22 cellular contexts compared by ENCODE assay signal in the genomic region with DNA sequence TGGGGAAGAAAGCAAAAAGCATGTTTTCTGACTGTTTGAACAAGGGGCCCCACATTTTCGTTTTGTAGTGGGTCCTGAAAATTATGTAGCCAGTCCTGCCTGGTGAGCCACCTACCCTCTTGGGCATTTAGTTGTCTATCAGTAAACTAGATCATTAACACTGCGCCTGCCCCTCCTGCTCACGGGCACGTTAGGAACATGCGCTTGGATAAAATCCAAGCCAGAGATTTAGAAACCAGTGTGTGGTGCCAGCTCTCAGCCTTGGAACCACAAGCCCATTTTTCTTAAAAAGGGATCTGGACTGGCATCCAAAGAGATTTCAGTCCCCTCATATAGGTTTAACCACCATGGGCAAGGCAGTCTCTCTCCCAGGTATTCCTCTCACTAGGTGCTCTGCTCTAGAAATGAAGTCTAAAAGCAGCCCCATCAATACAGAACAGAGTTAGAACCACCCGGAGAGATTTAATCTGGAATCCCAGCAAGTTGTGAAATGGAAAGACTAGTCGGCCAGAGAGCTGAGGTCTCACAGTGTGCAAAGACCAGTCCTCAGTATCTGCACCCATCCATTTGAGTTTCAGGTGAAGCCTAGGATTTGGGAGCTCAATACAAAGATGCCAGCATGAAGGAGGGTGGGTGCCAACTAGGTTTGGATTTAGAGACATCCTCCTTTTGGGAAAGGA.
"Had no signal": no experiment of that assay in that cellular context is flagged by ENCODE, and none has a peak within 500 bp of the region (broad histone marks: within the 10 kb centered on the region; RNA-seq: fewer than 3 reads in every experiment).

No MANE protein-coding gene starts in this region.

- H3K4me3 ChIP-seq: colonic mucosa, esophagus squamous epithelium, gastrocnemius medialis, lower lobe of right lung, neural progenitor cell, psoas muscle, tibial nerve had no signal

- H3K27ac ChIP-seq: colonic mucosa, esophagus squamous epithelium, gastrocnemius medialis, lower lobe of right lung, neural progenitor cell, psoas muscle, tibial nerve had no signal

- DNase-seq: activated CD4-positive, alpha-beta T cell treated with anti-CD3 and anti-CD28 coated beads, Interleukin-2, amount 10 ng/mL, durations not matched to agents 7 days and 5 days; activated CD8-positive, alpha-beta memory T cell treated with anti-CD3 and anti-CD28 coated beads, Interleukin-2, amount 10 ng/mL, durations not matched to agents 7 days and 5 days; activated CD8-positive, alpha-beta T cell treated with anti-CD3 and anti-CD28 coated beads for 36 hours; activated gamma-delta T cell; activated naive CD4-positive, alpha-beta T cell treated with anti-CD3 and anti-CD28 coated beads, Interleukin-2, amount 50 U/mL, for 16 hours; activated naive CD8-positive, alpha-beta T cell treated with anti-CD3 and anti-CD28 coated beads, Interleukin-2, amount 50 U/mL, for 24 hours; activated T-cell treated with anti-CD3 and anti-CD28 coated beads for 4 hours; caudate nucleus; colonic mucosa; esophagus squamous epithelium; gastrocnemius medialis; hippocampal formation; left colon; lower lobe of right lung; naive thymus-derived CD8-positive, alpha-beta T cell; psoas muscle; right cardiac atrium; stimulated activated CD4-positive, alpha-beta T cell treated with anti-CD3 and anti-CD28 coated beads, Interleukin-1b, Interleukin-23, amount 100 ng/mL, for 48 hours; substantia nigra had no signal

- H3K27me3 ChIP-seq: colonic mucosa, esophagus squamous epithelium, gastrocnemius medialis, neural progenitor cell, tibial nerve had no signal

- ATAC-seq: activated CD4-positive, CD25-positive, alpha-beta regulatory T cell treated with anti-CD3 and anti-CD28 coated beads, Interleukin-2, amount 50 U/mL, for 24 hours; activated CD8-positive, alpha-beta memory T cell treated with anti-CD3 and anti-CD28 coated beads, Interleukin-2, amount 10 ng/mL, durations not matched to agents 7 days and 5 days; activated CD8-positive, alpha-beta T cell treated with anti-CD3 and anti-CD28 coated beads for 36 hours; activated naive CD8-positive, alpha-beta T cell treated with anti-CD3 and anti-CD28 coated beads, Interleukin-2, amount 50 U/mL, for 24 hours; gastrocnemius medialis; left colon; lower lobe of right lung; naive thymus-derived CD8-positive, alpha-beta T cell; psoas muscle had no signal

- H3K4me1 ChIP-seq: colonic mucosa, lower lobe of right lung, psoas muscle, tibial nerve had no signal

- H3K9me3 ChIP-seq: colonic mucosa, esophagus squamous epithelium, gastrocnemius medialis, lower lobe of right lung, psoas muscle, tibial nerve had no signal

- H3K36me3 ChIP-seq: colonic mucosa, esophagus squamous epithelium, gastrocnemius medialis, lower lobe of right lung, neural progenitor cell, tibial nerve had no signal
